In genomic region chr6:75402296-75402695, GRCh38 we compare ENCODE assay signal across 12 cellular contexts.
DNase-seq lines count a peak whose midpoint lies in the region; ATAC-seq and TF ChIP-seq lines count a peak whose summit lies in the region.
"Had no signal": no experiment of that assay in that cellular context is flagged by ENCODE, and none has a peak within 500 bp of the region (broad histone marks: within the 10 kb centered on the region; RNA-seq: fewer than 3 reads in every experiment).

No MANE protein-coding gene starts in this region.

- H3K4me1 ChIP-seq in esophagus muscularis mucosa = peaks cover 39 to 59% (median 49%) of the 10 kb centered on the region in 4 donors
- no peaks in the 10 kb centered on the region for H3K4me1 ChIP-seq in osteoblast (ENCODE audit: insufficient read depth, low read length)
- H3K4me1 ChIP-seq: Peyer's patch had no signal

- no peaks in the 10 kb centered on the region for H3K27me3 ChIP-seq in esophagus muscularis mucosa
- H3K27me3 ChIP-seq in osteoblast (ENCODE audit: insufficient read depth, low read length) = no peaks in the 10 kb centered on the region
- H3K27me3 ChIP-seq: Peyer's patch had no signal

- H3K79me2 ChIP-seq in osteoblast (ENCODE audit: insufficient read depth, low read length) = no peaks in the 10 kb centered on the region

- no peaks in the 10 kb centered on the region for H3K36me3 ChIP-seq in esophagus muscularis mucosa
- H3K36me3 ChIP-seq in osteoblast (ENCODE audit: insufficient read depth, low read length) = no peaks in the 10 kb centered on the region
- H3K36me3 ChIP-seq: Peyer's patch had no signal

- TF ChIP-seq CTCF in esophagus muscularis mucosa (IDR thresholded peaks at IDR 0.05) (no peak), osteoblast (IDR thresholded peaks at IDR 0.05; ENCODE audit: extremely low read depth, low read depth, low read length) (no peak)

- H3K4me1 Mint-ChIP-seq in activated T-helper 17 cell treated with anti-CD3 and anti-CD28 coated beads, Interleukin-2, amount 50 U/mL, for 72 hours = no peaks in the 10 kb centered on the region
- no peaks in the 10 kb centered on the region for H3K4me1 Mint-ChIP-seq in T-helper 2 cell treated with Interferon-gamma antibody and Interleukin-4, amounts not matched to agents 5 μg/mL and 100 μg/mL, for 36 hours (ENCODE audit: low read depth)

- H3K4me2 ChIP-seq in osteoblast (ENCODE audit: insufficient read depth, low read length) = peak overlapping the region; percentile 48

- H4K20me1 ChIP-seq in osteoblast (ENCODE audit: insufficient read depth, low read length) = no peaks in the 10 kb centered on the region

- DNase-seq in ELR (ENCODE audit: low read depth) (peak; percentile 84), LHCN-M2 (ENCODE audit: low read depth) (peak; percentile 60), esophagus muscularis mucosa (ENCODE audit: extremely low spot score) (no peak), osteoblast (ENCODE audit: insufficient read length, low spot score, missing footprints) (peak; percentile 34), NCI-H2196 (lab: John Stamatoyannopoulos, UW; ENCODE audit: unreplicated experiment) (no peak), cerebellar nuclear complex (lab: John Stamatoyannopoulos, UW) (no peak)
- DNase-seq in T-helper 2 cell treated with Interferon-gamma antibody and Interleukin-4, amounts not matched to agents 5 μg/mL and 100 μg/mL, for 36 hours (ENCODE audit: low spot score) = no peak
- DNase-seq: MV-4-11; Peyer's patch; stimulated activated naive CD8-positive, alpha-beta T cell treated with anti-CD3 and anti-CD28 coated beads, Interleukin-15, Interleukin-2, amounts not matched to agents 100 U/mL and 50 U/mL, for 24 hours had no signal

- intact Hi-C loops in esophagus muscularis mucosa (cut with DNase I) = no loop called here

- H3K4me3 Mint-ChIP-seq in activated T-helper 17 cell treated with anti-CD3 and anti-CD28 coated beads, Interleukin-2, amount 50 U/mL, for 72 hours = no peak overlapping the region
- H3K4me3 Mint-ChIP-seq in T-helper 2 cell treated with Interferon-gamma antibody and Interleukin-4, amounts not matched to agents 5 μg/mL and 100 μg/mL, for 36 hours = no peak overlapping the region

- no peaks in the 10 kb centered on the region for H3K9me3 Mint-ChIP-seq in activated T-helper 17 cell treated with anti-CD3 and anti-CD28 coated beads, Interleukin-2, amount 50 U/mL, for 72 hours
- H3K9me3 Mint-ChIP-seq in T-helper 2 cell treated with Interferon-gamma antibody and Interleukin-4, amounts not matched to agents 5 μg/mL and 100 μg/mL, for 36 hours = no peaks in the 10 kb centered on the region

- H3K27me3 Mint-ChIP-seq in activated T-helper 17 cell treated with anti-CD3 and anti-CD28 coated beads, Interleukin-2, amount 50 U/mL, for 72 hours = peaks cover 11% of the 10 kb centered on the region
- peaks cover 5% of the 10 kb centered on the region for H3K27me3 Mint-ChIP-seq in T-helper 2 cell treated with Interferon-gamma antibody and Interleukin-4, amounts not matched to agents 5 μg/mL and 100 μg/mL, for 36 hours (ENCODE audit: low read depth)

- no peak overlapping the region for H2AFZ ChIP-seq in osteoblast (ENCODE audit: low read length)

- TF ChIP-seq EP300 in esophagus muscularis mucosa (IDR thresholded peaks at IDR 0.05) = no peak

- no peak overlapping the region for H3K27ac Mint-ChIP-seq in activated T-helper 17 cell treated with anti-CD3 and anti-CD28 coated beads, Interleukin-2, amount 50 U/mL, for 72 hours
- H3K27ac Mint-ChIP-seq in T-helper 2 cell treated with Interferon-gamma antibody and Interleukin-4, amounts not matched to agents 5 μg/mL and 100 μg/mL, for 36 hours = no peak overlapping the region

- no peaks in the 10 kb centered on the region for H3K9me3 ChIP-seq in esophagus muscularis mucosa
- no peaks in the 10 kb centered on the region for H3K9me3 ChIP-seq in osteoblast (ENCODE audit: low read depth, low read length)
- H3K9me3 ChIP-seq: Peyer's patch had no signal

- H3K36me3 Mint-ChIP-seq in activated T-helper 17 cell treated with anti-CD3 and anti-CD28 coated beads, Interleukin-2, amount 50 U/mL, for 72 hours (ENCODE audit: low read depth) = no peaks in the 10 kb centered on the region
- no peaks in the 10 kb centered on the region for H3K36me3 Mint-ChIP-seq in T-helper 2 cell treated with Interferon-gamma antibody and Interleukin-4, amounts not matched to agents 5 μg/mL and 100 μg/mL, for 36 hours (ENCODE audit: low read depth)

- H3K4me3 ChIP-seq in esophagus muscularis mucosa (peak overlapping the region in 1 of 4 donors; percentile 19), osteoblast (ENCODE audit: insufficient read depth, low read length) (no peak overlapping the region)
- H3K4me3 ChIP-seq: Peyer's patch, skin epidermis had no signal

- no peak for ATAC-seq in activated T-helper 17 cell treated with anti-CD3 and anti-CD28 coated beads, Interleukin-2, amount 50 U/mL, for 72 hours (replicated peaks)
- ATAC-seq: stimulated activated naive CD8-positive, alpha-beta T cell treated with anti-CD3 and anti-CD28 coated beads, Interleukin-15, Interleukin-2, amounts not matched to agents 100 U/mL and 50 U/mL, for 24 hours had no signal

- 26% methylated on average over 3 of the region's 3 CpGs for WGBS in esophagus muscularis mucosa

- H3K27ac ChIP-seq in esophagus muscularis mucosa (replicated peaks in 1 of 4) (peak overlapping the region; percentile 56 to 76 (median 70)), osteoblast (ENCODE audit: low read depth, low read length) (no peak overlapping the region)
- H3K27ac ChIP-seq: Peyer's patch, skin epidermis had no signal

- no peak for TF ChIP-seq POLR2A in esophagus muscularis mucosa (IDR thresholded peaks at IDR 0.05; ENCODE audit: low read depth)

Comparison
In these comparisons a context has a peak if more than half of its experiments do, and no peak if none do; other contexts are left out.
1. DNase-seq: peak in ELR (single experiment), LHCN-M2 (single experiment) and osteoblast (single experiment); none in esophagus muscularis mucosa (single experiment), NCI-H2196 (single experiment), T-helper 2 cell treated with Interferon-gamma antibody and Interleukin-4, amounts not matched to agents 5 μg/mL and 100 μg/mL, for 36 hours (single experiment) and cerebellar nuclear complex (0 of 2).